In the genomic region with DNA sequence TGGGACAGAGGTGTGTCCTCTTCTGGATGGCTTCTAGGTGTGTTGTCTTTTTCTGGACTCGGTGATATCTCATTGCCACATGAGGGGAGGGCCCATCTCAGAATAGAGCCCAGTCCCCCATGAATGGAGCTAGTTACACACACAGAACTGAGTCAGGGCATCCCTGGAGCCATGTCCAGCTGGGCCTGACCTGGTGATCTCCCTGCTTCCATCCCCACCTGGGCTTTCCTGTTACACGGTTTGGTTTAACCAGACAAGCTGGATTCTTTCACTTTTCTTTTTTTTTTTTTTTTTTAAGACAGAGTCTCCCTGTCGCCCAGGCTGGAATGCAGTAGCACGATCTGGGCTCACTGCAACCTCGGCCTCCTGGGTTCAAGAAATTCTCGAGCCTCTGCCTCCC, we compare ENCODE assay signal across 21 cellular contexts.
"Had no signal": no experiment of that assay in that cellular context is flagged by ENCODE, and none has a peak within 500 bp of the region (broad histone marks: within the 10 kb centered on the region; RNA-seq: fewer than 3 reads in every experiment).

No MANE protein-coding gene starts in this region.

- H3K27ac ChIP-seq: body of pancreas, colonic mucosa, foreskin keratinocyte had no signal

- H3K9me3 ChIP-seq: body of pancreas, colonic mucosa had no signal

- ATAC-seq: activated CD8-positive, alpha-beta T cell treated with anti-CD3 and anti-CD28 coated beads, Interleukin-2, amount 10 ng/mL, durations not matched to agents 7 days and 5 days; activated T-cell treated with anti-CD3 and anti-CD28 coated beads, Interleukin-2, amount 50 U/mL, for 72 hours; body of pancreas; foreskin keratinocyte; stimulated activated naive CD8-positive, alpha-beta T cell treated with anti-CD3 and anti-CD28 coated beads, Interleukin-15, Interleukin-2, amounts not matched to agents 100 U/mL and 50 U/mL, for 24 hours; WTC11 had no signal

- H3K36me3 Mint-ChIP-seq: activated naive CD8-positive, alpha-beta T cell treated with anti-CD3 and anti-CD28 coated beads for 36 hours; WTC11 had no signal

- H3K36me3 ChIP-seq: colonic mucosa had no signal

- H3K27me3 ChIP-seq: body of pancreas, foreskin keratinocyte had no signal

- H3K27ac Mint-ChIP-seq: activated CD8-positive, alpha-beta T cell treated with anti-CD3 and anti-CD28 coated beads, Interleukin-2, amount 10 ng/mL, durations not matched to agents 7 days and 5 days; activated T-cell treated with anti-CD3 and anti-CD28 coated beads, Interleukin-2, amount 50 U/mL, for 72 hours had no signal

- DNase-seq: activated CD4-positive, alpha-beta T cell treated with anti-CD3 and anti-CD28 coated beads for 4 hours; activated CD8-positive, alpha-beta memory T cell treated with anti-CD3 and anti-CD28 coated beads, Interleukin-2, amount 50 U/mL, for 4 hours; activated CD8-positive, alpha-beta T cell treated with anti-CD3 and anti-CD28 coated beads, Interleukin-2, amount 10 ng/mL, durations not matched to agents 7 days and 5 days; activated gamma-delta T cell treated with Interleukin-2 at 50 U/mL for 16 hours; activated naive CD8-positive, alpha-beta T cell treated with anti-CD3 and anti-CD28 coated beads for 36 hours; activated T-cell treated with anti-CD3 and anti-CD28 coated beads, Interleukin-2, amount 50 U/mL, for 72 hours; amygdala; body of pancreas; caudate nucleus; colonic mucosa; foreskin keratinocyte; glutamatergic neuron; nephron progenitor cell; occipital lobe; right cardiac atrium; small intestine; stimulated activated CD4-positive, alpha-beta T cell treated with anti-CD3 and anti-CD28 coated beads, Interleukin-4, amount 100 ng/mL, for 4 hours; stimulated activated CD8-positive, alpha-beta memory T cell treated with anti-CD3 and anti-CD28 coated beads, Interleukin-4, amount 100 ng/mL, for 48 hours; stimulated activated naive CD8-positive, alpha-beta T cell treated with anti-CD3 and anti-CD28 coated beads, Interleukin-15, Interleukin-2, amounts not matched to agents 100 U/mL and 50 U/mL, for 24 hours; T-helper 2 cell had no signal

- H3K4me1 Mint-ChIP-seq: activated naive CD8-positive, alpha-beta T cell treated with anti-CD3 and anti-CD28 coated beads for 36 hours had no signal

- H3K4me1 ChIP-seq: body of pancreas, colonic mucosa, foreskin keratinocyte had no signal

- H3K4me3 Mint-ChIP-seq: activated CD8-positive, alpha-beta T cell treated with anti-CD3 and anti-CD28 coated beads, Interleukin-2, amount 10 ng/mL, durations not matched to agents 7 days and 5 days; activated naive CD8-positive, alpha-beta T cell treated with anti-CD3 and anti-CD28 coated beads for 36 hours; activated T-cell treated with anti-CD3 and anti-CD28 coated beads, Interleukin-2, amount 50 U/mL, for 72 hours; nephron progenitor cell; WTC11 had no signal

- H3K4me3 ChIP-seq: body of pancreas, colonic mucosa had no signal

- H3K9me3 Mint-ChIP-seq: activated naive CD8-positive, alpha-beta T cell treated with anti-CD3 and anti-CD28 coated beads for 36 hours; activated T-cell treated with anti-CD3 and anti-CD28 coated beads, Interleukin-2, amount 50 U/mL, for 72 hours; nephron progenitor cell; WTC11 had no signal
